ENCODE assay signal across 9 cellular contexts in the genomic region with DNA sequence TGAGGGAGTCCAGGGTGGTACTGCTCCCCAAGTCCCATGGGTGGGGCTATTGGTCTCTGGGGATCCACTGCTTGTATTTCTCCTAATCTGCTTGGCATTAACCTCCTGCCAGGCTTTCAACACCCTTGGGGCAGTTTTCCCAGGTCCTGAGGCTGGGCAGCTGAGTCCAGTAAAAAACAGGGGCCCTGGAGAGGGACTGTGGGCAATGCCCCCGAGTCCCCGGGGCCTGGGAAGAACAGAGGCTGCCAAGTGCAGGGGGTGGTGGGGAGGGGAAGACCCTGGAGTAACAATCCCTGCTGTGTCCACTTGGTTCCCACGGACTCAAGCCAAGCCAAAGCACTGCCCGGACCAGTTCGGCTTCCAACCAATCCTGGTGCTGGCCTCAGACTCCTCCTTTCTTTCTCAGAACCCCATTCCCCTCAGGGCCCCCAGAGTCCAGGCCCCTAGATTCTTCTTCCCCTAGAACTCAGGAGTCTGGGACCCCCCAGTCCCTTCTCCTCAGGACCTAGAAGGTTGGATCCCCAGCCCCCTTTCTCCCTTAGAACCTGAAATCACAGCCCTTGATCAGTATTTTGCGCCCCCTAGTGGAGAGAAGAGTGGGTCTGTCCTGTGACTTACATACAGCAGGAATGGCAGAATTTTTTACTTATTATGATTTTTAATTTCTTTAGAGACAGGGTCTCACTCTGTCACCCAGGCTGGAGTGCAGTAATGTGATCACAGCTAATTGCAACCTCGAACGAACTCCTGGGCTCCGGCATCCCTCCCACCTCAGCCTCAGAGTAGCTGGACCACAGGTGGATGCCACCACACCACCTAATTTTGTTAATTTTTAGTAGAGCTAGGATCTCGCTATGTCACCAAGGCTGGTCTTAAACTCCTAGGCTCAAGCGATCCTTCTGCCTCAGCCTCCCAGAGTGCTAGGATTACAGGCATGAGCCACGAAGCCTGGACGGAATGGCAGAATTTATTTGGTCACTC. TPM values are rescaled to one million over a fixed set of nuclear protein-coding genes. Genes with fewer than 3 reads are reported as not detected.
A peak's percentile ranks its signal among the peaks of the same experiment; 100 is the strongest.
DNase-seq lines count a peak whose midpoint lies in the region; ATAC-seq and TF ChIP-seq lines count a peak whose summit lies in the region.
"Had no signal": no experiment of that assay in that cellular context is flagged by ENCODE, and none has a peak within 500 bp of the region (broad histone marks: within the 10 kb centered on the region; RNA-seq: fewer than 3 reads in every experiment).

No MANE protein-coding gene starts in this region.

- H3K4me1 ChIP-seq in OCI-LY7 (ENCODE audit: insufficient read depth, low read length, poor library complexity, severe bottlenecking) (peaks cover 33% of the 10 kb centered on the region), fibroblast of lung (ENCODE audit: control insufficient read depth, extremely low read depth, insufficient read depth, low read length) (peaks cover 7% of the 10 kb centered on the region), tibial artery (peaks cover 0 to 40% (median 26%) of the 10 kb centered on the region in 4 donors)

- CTCF ChIA-PET in Calu3 (lab: Charles Lee) = interaction anchor here (0.6 to 0.8 kb wide), 3 partner anchors 47 to 156 kb away, joined by 3 read pairs; no protein-coding TSS in a partner anchor
- CTCF ChIA-PET in OCI-LY7 (lab: Charles Lee; ENCODE audit: unreplicated experiment) = no interaction called here

- H3K27me3 Mint-ChIP-seq in Calu3 (ENCODE audit: unreplicated experiment) = no peaks in the 10 kb centered on the region
- no peaks in the 10 kb centered on the region for H3K27me3 Mint-ChIP-seq in activated T-cell treated with anti-CD3 and anti-CD28 coated beads, Interleukin-2, amount 50 U/mL, for 24 hours
- H3K27me3 Mint-ChIP-seq in activated T-helper 17 cell treated with anti-CD3 and anti-CD28 coated beads, Interleukin-2, amount 50 U/mL, for 72 hours = no peaks in the 10 kb centered on the region

- peaks cover 21% of the 10 kb centered on the region for H3K79me2 ChIP-seq in OCI-LY7 (ENCODE audit: insufficient read depth, low read depth, low read length)
- peaks cover 15% of the 10 kb centered on the region for H3K79me2 ChIP-seq in fibroblast of lung (ENCODE audit: control insufficient read depth, insufficient read depth, low read length)

- H3K27me3 ChIP-seq in fibroblast of lung (ENCODE audit: control insufficient read depth, insufficient read depth, low read length) (no peaks in the 10 kb centered on the region), tibial artery (peaks cover 0 to 4% of the 10 kb centered on the region in 2 donors)

- H3K9ac ChIP-seq in fibroblast of lung (ENCODE audit: insufficient read depth, low read length) = no peak overlapping the region

- DNase-seq in Calu3 (peak; percentile 77), HuH-7.5 (ENCODE audit: low spot score) (peak; percentile 84), OCI-LY7 (ENCODE audit: low spot score) (peak; percentile 88), fibroblast of lung (ENCODE audit: low read depth in 2 of 2) (peak; percentile 67 to 89), nucleus accumbens (lab: John Stamatoyannopoulos, UW) (peak; percentile 13 to 91 (median 70)), tibial artery (peak; percentile 66 to 71)
- peak; percentile 57 for DNase-seq in activated T-cell treated with anti-CD3 and anti-CD28 coated beads, Interleukin-2, amount 50 U/mL, for 24 hours

- peaks cover 28% of the 10 kb centered on the region for H3K36me3 Mint-ChIP-seq in Calu3 (ENCODE audit: insufficient read depth, unreplicated experiment)
- peaks cover 18% of the 10 kb centered on the region for H3K36me3 Mint-ChIP-seq in activated T-cell treated with anti-CD3 and anti-CD28 coated beads, Interleukin-2, amount 50 U/mL, for 24 hours (ENCODE audit: low read depth)
- H3K36me3 Mint-ChIP-seq in activated T-helper 17 cell treated with anti-CD3 and anti-CD28 coated beads, Interleukin-2, amount 50 U/mL, for 72 hours (ENCODE audit: low read depth) = peaks cover 8% of the 10 kb centered on the region

- H2AFZ ChIP-seq in OCI-LY7 (ENCODE audit: low read length) (no peak overlapping the region), fibroblast of lung (ENCODE audit: low read length) (no peak overlapping the region)

- H4K20me1 ChIP-seq in OCI-LY7 (ENCODE audit: insufficient read depth, low read length) (no peaks in the 10 kb centered on the region), fibroblast of lung (ENCODE audit: control insufficient read depth, extremely low read depth, insufficient read depth, low read length) (no peaks in the 10 kb centered on the region)

- no peaks in the 10 kb centered on the region for H3K9me3 ChIP-seq in OCI-LY7 (ENCODE audit: low read length)
- H3K9me3 ChIP-seq in fibroblast of lung (ENCODE audit: control insufficient read depth, insufficient read depth, low read depth, low read length) = no peaks in the 10 kb centered on the region
- H3K9me3 ChIP-seq in tibial artery = no peaks in the 10 kb centered on the region

- POLR2A ChIA-PET in OCI-LY7 (lab: Charles Lee) = no interaction called here

- no peak overlapping the region for H3K4me3 Mint-ChIP-seq in Calu3 (ENCODE audit: low read depth, unreplicated experiment)
- H3K4me3 Mint-ChIP-seq in activated T-cell treated with anti-CD3 and anti-CD28 coated beads, Interleukin-2, amount 50 U/mL, for 24 hours = no peak overlapping the region
- H3K4me3 Mint-ChIP-seq in activated T-helper 17 cell treated with anti-CD3 and anti-CD28 coated beads, Interleukin-2, amount 50 U/mL, for 72 hours = no peak overlapping the region

- intact Hi-C loops in Calu3 (cut with micrococcal nuclease; ENCODE audit: unreplicated experiment) = loop anchor here (1.0 kb wide), 1 partner anchor 48 kb away; no protein-coding TSS in a partner anchor
- intact Hi-C loops in OCI-LY7 (cut with micrococcal nuclease; ENCODE audit: unreplicated experiment) = loop anchor here (2.0 kb wide), 2 partner anchors 41 to 49 kb away; no protein-coding TSS in a partner anchor
- intact Hi-C loops in tibial artery (cut with DNase I; ENCODE audit: low total_unique reads) = loop anchor here (5.0 kb wide), 1 partner anchor 49 kb away; no protein-coding TSS in a partner anchor

- H3K4me1 Mint-ChIP-seq in Calu3 (ENCODE audit: low read depth, unreplicated experiment) = no peaks in the 10 kb centered on the region
- peaks cover 18% of the 10 kb centered on the region for H3K4me1 Mint-ChIP-seq in activated T-cell treated with anti-CD3 and anti-CD28 coated beads, Interleukin-2, amount 50 U/mL, for 24 hours (ENCODE audit: low read depth)
- peaks cover 6% of the 10 kb centered on the region for H3K4me1 Mint-ChIP-seq in activated T-helper 17 cell treated with anti-CD3 and anti-CD28 coated beads, Interleukin-2, amount 50 U/mL, for 72 hours

- H3K4me3 ChIP-seq in OCI-LY7 (ENCODE audit: low read depth, low read length, poor library complexity, severe bottlenecking) (no peak overlapping the region), fibroblast of lung (replicated peaks in 1 of 4; ENCODE audit: control extremely low read depth in 1 of 4, insufficient read depth in 1 of 4, low read depth in 3 of 4, low read length in 4 of 4) (no peak overlapping the region), tibial artery (no peak overlapping the region)

- H3K9me3 Mint-ChIP-seq in Calu3 (ENCODE audit: low read depth, unreplicated experiment) = no peaks in the 10 kb centered on the region
- H3K9me3 Mint-ChIP-seq in activated T-cell treated with anti-CD3 and anti-CD28 coated beads, Interleukin-2, amount 50 U/mL, for 24 hours = no peaks in the 10 kb centered on the region
- H3K9me3 Mint-ChIP-seq in activated T-helper 17 cell treated with anti-CD3 and anti-CD28 coated beads, Interleukin-2, amount 50 U/mL, for 72 hours = no peaks in the 10 kb centered on the region

- no peak overlapping the region for H3K27ac Mint-ChIP-seq in Calu3 (ENCODE audit: unreplicated experiment)
- no peak overlapping the region for H3K27ac Mint-ChIP-seq in activated T-cell treated with anti-CD3 and anti-CD28 coated beads, Interleukin-2, amount 50 U/mL, for 24 hours
- no peak overlapping the region for H3K27ac Mint-ChIP-seq in activated T-helper 17 cell treated with anti-CD3 and anti-CD28 coated beads, Interleukin-2, amount 50 U/mL, for 72 hours

- H3K27ac ChIP-seq in OCI-LY7 (ENCODE audit: low read depth, low read length, poor library complexity, severe bottlenecking) (no peak overlapping the region), fibroblast of lung (ENCODE audit: insufficient read depth, low read length) (no peak overlapping the region), tibial artery (peak overlapping the region in 1 of 2 donors; percentile 52)

- ATAC-seq in activated T-helper 17 cell treated with anti-CD3 and anti-CD28 coated beads, Interleukin-2, amount 50 U/mL, for 72 hours (replicated peaks) = no peak

- TF ChIP-seq CTCF in Calu3 (IDR thresholded peaks at IDR 0.05; ENCODE audit: unreplicated experiment) = peak; percentile 94
- TF ChIP-seq CTCF in OCI-LY7 (conservative IDR thresholded peaks at IDR 0.05; ENCODE audit: low read length) = peak; percentile 98
- peak; percentile 82 to 95 for TF ChIP-seq CTCF in fibroblast of lung (conservative IDR thresholded peaks at IDR 0.05 in 1 of 2, IDR thresholded peaks at IDR 0.05 in 1 of 2; ENCODE audit: low read depth in 1 of 2, low read length in 2 of 2)
- peak; percentile 80 to 85 for TF ChIP-seq CTCF in tibial artery (IDR thresholded peaks at IDR 0.05)

- H3K9me2 ChIP-seq in OCI-LY7 (ENCODE audit: insufficient read depth, low read length) = no peaks in the 10 kb centered on the region

- H3K4me2 ChIP-seq in OCI-LY7 (ENCODE audit: low read length) (no peak overlapping the region), fibroblast of lung (ENCODE audit: extremely low read depth, insufficient read depth, low read length) (no peak overlapping the region)

- BruUV-seq in Calu3 (replicated peaks; lab: Mats Ljungman, UMichigan) = no TSS peak
- no TSS peak for BruUV-seq in OCI-LY7 (replicated peaks; lab: Mats Ljungman, UMichigan)

- H3K36me3 ChIP-seq in OCI-LY7 (ENCODE audit: insufficient read depth, low read length) = no peaks in the 10 kb centered on the region
- no peaks in the 10 kb centered on the region for H3K36me3 ChIP-seq in fibroblast of lung (ENCODE audit: control insufficient read depth, insufficient read depth, low read length)
- peaks cover 0 to 14% (median 10%) of the 10 kb centered on the region in 3 donors for H3K36me3 ChIP-seq in tibial artery

RNA-seq across cellular contexts. Expression of a gene that starts 3.7 kb away (rescaled TPM):
- total RNA-seq in Calu3 (2022) (172 and 183 TPM in 2 replicates), OCI-LY7 (2022) (70.3 and 86.3 TPM in 2 replicates), fibroblast of lung (34.7 and 46.7 TPM in 2 replicates)
- total RNA-seq in OCI-LY7 (2014; rRNA removed; shearing (Covaris generic)) = 32.2 and 34.0 TPM in 2 replicates
- 54.4 and 86.0 TPM in 2 replicates for polyA plus RNA-seq in fibroblast of lung
- polyA plus RNA-seq in fibroblast of lung (2012) = 67.2 and 96.5 TPM in 2 replicates
- 249 and 294 TPM in 2 replicates for polyA minus RNA-seq in fibroblast of lung (ENCODE audit: low replicate concordance)
- 10 to 100 TPM; 60.2 to 80.5 TPM for total RNA-seq in activated T-helper 17 cell treated with anti-CD3 and anti-CD28 coated beads, Interleukin-2, amount 50 U/mL, for 72 hours

RNA-seq across cellular contexts. Expression of a gene that starts 5.6 kb away (rescaled TPM):
- total RNA-seq in Calu3 (2022) = not detected in 2 replicates
- total RNA-seq in OCI-LY7 (2014; rRNA removed; shearing (Covaris generic)) = 0.35 TPM in 1 of 2 replicates, not detected in the other
- total RNA-seq in OCI-LY7 (2022) = not detected in 2 replicates
- not detected in 2 replicates for total RNA-seq in fibroblast of lung
- polyA plus RNA-seq in fibroblast of lung = not detected in 2 replicates
- polyA plus RNA-seq in fibroblast of lung (2012) = not detected in 2 replicates
- polyA minus RNA-seq in fibroblast of lung (ENCODE audit: low replicate concordance) = not detected in 2 replicates
- not detected for total RNA-seq in activated T-helper 17 cell treated with anti-CD3 and anti-CD28 coated beads, Interleukin-2, amount 50 U/mL, for 72 hours
- total RNA-seq: activated CD8-positive, alpha-beta memory T cell treated with anti-CD3 and anti-CD28 coated beads for 36 hours had no signal

RNA-seq across cellular contexts. Expression of a gene that starts 9.4 kb away (rescaled TPM):
- not detected in 2 replicates for total RNA-seq in Calu3 (2022)
- total RNA-seq in OCI-LY7 (2014; rRNA removed; shearing (Covaris generic)) = not detected in 2 replicates
- not detected in 2 replicates for total RNA-seq in OCI-LY7 (2022)
- not detected in 2 replicates for total RNA-seq in fibroblast of lung
- polyA plus RNA-seq in fibroblast of lung = not detected in 2 replicates
- not detected in 2 replicates for polyA plus RNA-seq in fibroblast of lung (2012)
- polyA minus RNA-seq in fibroblast of lung (ENCODE audit: low replicate concordance) = not detected in 2 replicates
- not detected for total RNA-seq in activated T-helper 17 cell treated with anti-CD3 and anti-CD28 coated beads, Interleukin-2, amount 50 U/mL, for 72 hours
- total RNA-seq: activated CD8-positive, alpha-beta memory T cell treated with anti-CD3 and anti-CD28 coated beads for 36 hours had no signal

RNA-seq across cellular contexts. Expression of a gene that starts 37.1 kb away (rescaled TPM):
- total RNA-seq in Calu3 (2022) (4.7 and 5.0 TPM in 2 replicates), OCI-LY7 (2022) (1.9 TPM in 1 of 2 replicates, not detected in the other), fibroblast of lung (2.3 and 8.0 TPM in 2 replicates)
- not detected in 2 replicates for total RNA-seq in OCI-LY7 (2014; rRNA removed; shearing (Covaris generic))
- polyA plus RNA-seq in fibroblast of lung = 1.3 and 2.6 TPM in 2 replicates
- 2.7 and 8.2 TPM in 2 replicates for polyA plus RNA-seq in fibroblast of lung (2012)
- polyA minus RNA-seq in fibroblast of lung (ENCODE audit: low replicate concordance) = not detected in 2 replicates
- total RNA-seq in activated T-helper 17 cell treated with anti-CD3 and anti-CD28 coated beads, Interleukin-2, amount 50 U/mL, for 72 hours = 1 to 10 TPM in 1 of 2 donors, under 1 TPM in 1; 0.89 to 1.6 TPM

RNA-seq across cellular contexts. Expression of a gene that starts 45.9 kb away (rescaled TPM):
- total RNA-seq in Calu3 (2022) = 1.1 and 4.1 TPM in 2 replicates
- total RNA-seq in OCI-LY7 (2014; rRNA removed; shearing (Covaris generic)) = 2.1 and 3.3 TPM in 2 replicates
- total RNA-seq in OCI-LY7 (2022) = 1.1 and 1.8 TPM in 2 replicates
- total RNA-seq in fibroblast of lung = 35.0 and 339 TPM in 2 replicates
- 1.5 and 13.4 TPM in 2 replicates for polyA plus RNA-seq in fibroblast of lung
- 1.9 and 20.7 TPM in 2 replicates for polyA plus RNA-seq in fibroblast of lung (2012)
- 1.3 TPM in 1 of 2 replicates, not detected in the other for polyA minus RNA-seq in fibroblast of lung (ENCODE audit: low replicate concordance)
- 1 to 10 TPM in 1 of 2 donors, under 1 TPM in 1; 0.91 to 2.2 TPM for total RNA-seq in activated T-helper 17 cell treated with anti-CD3 and anti-CD28 coated beads, Interleukin-2, amount 50 U/mL, for 72 hours
